1 cellular context compared by ENCODE assay signal in genomic region chrX:154373340-154374306, GRCh38.
TF ChIP-seq lines count a peak whose summit lies in the region.

No MANE protein-coding gene starts in this region.

TF ChIP-seq in WTC11, 78 proteins besides CTCF, POLR2A, EP300 and RAD21 (continued from another document):
- 0 out of 2 replicates have a peak, but pooled peaks have one; percentile 51 for TF ChIP-seq ARID4B (CRISPR knock-in tag; IDR thresholded peaks at IDR 0.05; ENCODE audit: borderline replicate concordance)
- TF ChIP-seq TEAD1 (CRISPR knock-in tag; IDR thresholded peaks at IDR 0.05) = 0 out of 2 replicates have a peak, but pooled peaks have one; percentile 53
- no peak for TF ChIP-seq STAT6 (CRISPR knock-in tag; conservative IDR thresholded peaks at IDR 0.05; ENCODE audit: low read depth)
- no peak for TF ChIP-seq IRF2 (CRISPR knock-in tag; IDR thresholded peaks at IDR 0.05; ENCODE audit: borderline replicate concordance, low read depth)
TF ChIP-seq in WTC11: peak in this region for 5.
